Comparison of ENCODE assay signal across 8 cellular contexts in genomic region chr5:138752341-138752950, GRCh38. TPM values are rescaled to one million over a fixed set of nuclear protein-coding genes. Genes with fewer than 3 reads are reported as not detected.
DNase-seq lines count a peak whose midpoint lies in the region; ATAC-seq, FAIRE-seq and TF ChIP-seq lines count a peak whose summit lies in the region.

No MANE protein-coding gene starts in this region.

- H3K27ac ChIP-seq in Karpas-422 (ENCODE audit: low read length) (no peak overlapping the region), kidney (ENCODE audit: low read depth in 2 of 2, low read length in 2 of 2) (peak overlapping the region; percentile 94 to 95), suprapubic skin (peak overlapping the region; percentile 99)

- H3K4me3 ChIP-seq in Karpas-422 (ENCODE audit: low read length), result peak overlapping the region; percentile 69
- H3K4me3 ChIP-seq in astrocyte of the spinal cord (ENCODE audit: low read depth, low read length), result peak overlapping the region; percentile 95
- peak overlapping the region; percentile 83 to 86 for H3K4me3 ChIP-seq in kidney (ENCODE audit: low read length in 2 of 2)
- H3K4me3 ChIP-seq in suprapubic skin, result peak overlapping the region; percentile 95

- H3K36me3 ChIP-seq in Karpas-422 (ENCODE audit: insufficient read depth, low read length) (no peaks in the 10 kb centered on the region), kidney (ENCODE audit: control insufficient read depth in 1 of 2, insufficient read depth in 2 of 2, low read length in 2 of 2) (no peaks in the 10 kb centered on the region), suprapubic skin (no peaks in the 10 kb centered on the region)

- TF ChIP-seq POLR2A in suprapubic skin (IDR thresholded peaks at IDR 0.05), result no peak

- ATAC-seq in HG03159 (IDR thresholded peaks at IDR 0.05; ENCODE audit: unreplicated experiment), result no peak

- H2AFZ ChIP-seq in Karpas-422 (ENCODE audit: low read length), result 0 out of 2 replicates have a peak overlapping the region, but pooled peaks have one; percentile 86

- no peaks in the 10 kb centered on the region for H3K9me3 ChIP-seq in Karpas-422 (ENCODE audit: low read length)
- no peaks in the 10 kb centered on the region for H3K9me3 ChIP-seq in kidney (ENCODE audit: control insufficient read depth in 1 of 2, low read length in 2 of 2)
- no peaks in the 10 kb centered on the region for H3K9me3 ChIP-seq in suprapubic skin

- DNase-seq in DMS 273 (lab: John Stamatoyannopoulos, UW; ENCODE audit: unreplicated experiment) (peak; percentile 77), Karpas-422 (no peak), astrocyte of the spinal cord (ENCODE audit: low read depth, low spot score) (no peak), kidney (no peak), suprapubic skin (ENCODE audit: low spot score in 2 of 2) (peak; percentile 65 to 76), SHP77 treated with DMSO at 0.1 percent for 48 hours (lab: John Stamatoyannopoulos, UW) (no peak)
- DNase-seq in stimulated activated CD4-positive, alpha-beta T cell treated with anti-CD3 and anti-CD28 coated beads, Interleukin-1b, Interleukin-23, amount 100 ng/mL, for 48 hours, result no peak

- intact Hi-C loops in kidney (cut with DNase I), result no loop called here

- no peak for FAIRE-seq in kidney (lab: Jason Lieb, UNC)

- 0 out of 2 replicates have a peak, but pooled peaks cover 4% of the 10 kb centered on the region for H4K20me1 ChIP-seq in Karpas-422 (ENCODE audit: insufficient read depth, low read depth, low read length)

- H3K4me1 ChIP-seq in Karpas-422 (ENCODE audit: low read length), result peaks cover 15% of the 10 kb centered on the region
- peaks cover 8 to 14% of the 10 kb centered on the region in 2 donors for H3K4me1 ChIP-seq in kidney (ENCODE audit: control insufficient read depth in 1 of 2, insufficient read depth in 1 of 2, low read depth in 1 of 2, low read length in 2 of 2)
- peaks cover 36% of the 10 kb centered on the region for H3K4me1 ChIP-seq in suprapubic skin

- H3K79me2 ChIP-seq in Karpas-422 (ENCODE audit: low read length), result no peaks in the 10 kb centered on the region

- no peaks in the 10 kb centered on the region for H3K9me2 ChIP-seq in Karpas-422 (replicated peaks; ENCODE audit: insufficient read depth, low read length)

- TF ChIP-seq CTCF in astrocyte of the spinal cord (IDR thresholded peaks at IDR 0.05; ENCODE audit: low read depth, low read length) (no peak), kidney (IDR thresholded peaks at IDR 0.05; ENCODE audit: borderline replicate concordance, extremely low read depth, insufficient read depth) (no peak), suprapubic skin (IDR thresholded peaks at IDR 0.05) (no peak)

- TF ChIP-seq EP300 in suprapubic skin (IDR thresholded peaks at IDR 0.05), result no peak

- 19% methylated on average over 18 of the region's 18 CpGs for WGBS in suprapubic skin

- H3K9ac ChIP-seq in Karpas-422 (ENCODE audit: low read length), result peak overlapping the region; percentile 62; the same call in 1 of the 2 replicates
- peak overlapping the region; percentile 82 to 93 for H3K9ac ChIP-seq in kidney (ENCODE audit: low read length in 2 of 2)

- in situ Hi-C loops in astrocyte of the spinal cord (cut with HindIII; ENCODE audit: low sequenced_read_pairs), result no loop called here

- H3K4me2 ChIP-seq in Karpas-422 (ENCODE audit: low read depth, low read length, poor library complexity, severe bottlenecking), result peak overlapping the region; percentile 85

- H3K27me3 ChIP-seq in Karpas-422 (ENCODE audit: low read length) (peaks cover 7% of the 10 kb centered on the region; the same call in 1 of the 2 replicates), suprapubic skin (no peaks in the 10 kb centered on the region)

RNA-seq across cellular contexts. Expression of gene CTNNA1, which starts 0.8 kb away (rescaled TPM):
- total RNA-seq in Karpas-422 (2014; rRNA removed; shearing (Covaris generic); ENCODE audit: low replicate concordance), result 13.2 and 14.7 TPM in 2 replicates
- total RNA-seq in kidney (463 TPM), suprapubic skin (100 to 1,000 TPM; 260 to 332 (median 279) TPM)
- 177 TPM for polyA plus RNA-seq in kidney (ENCODE audit: insufficient read depth, low read depth, low replicate concordance)

Comparison
In these comparisons a context has a peak if more than half of its experiments do, and no peak if none do; other contexts are left out.
1. DNase-seq: peak in DMS 273 (single experiment) and suprapubic skin (2 of 2); none in Karpas-422 (single experiment), astrocyte of the spinal cord (single experiment), kidney (single experiment), SHP77 treated with DMSO at 0.1 percent for 48 hours (single experiment) and stimulated activated CD4-positive, alpha-beta T cell treated with anti-CD3 and anti-CD28 coated beads, Interleukin-1b, Interleukin-23, amount 100 ng/mL, for 48 hours (single experiment).
2. RNA of gene CTNNA1, which starts 0.8 kb away (total RNA-seq): 463 TPM in kidney (single experiment) and 260 to 332 TPM in suprapubic skin; 13.2 to 14.7 TPM in Karpas-422; every median in the first group is over 10 times any median in the second.
3. Peak in every context shown above with its lines, with median percentiles within 50 percentile points of each other: H3K4me3 ChIP-seq.